ENCODE assay signal across 8 cellular contexts in the genomic region with DNA sequence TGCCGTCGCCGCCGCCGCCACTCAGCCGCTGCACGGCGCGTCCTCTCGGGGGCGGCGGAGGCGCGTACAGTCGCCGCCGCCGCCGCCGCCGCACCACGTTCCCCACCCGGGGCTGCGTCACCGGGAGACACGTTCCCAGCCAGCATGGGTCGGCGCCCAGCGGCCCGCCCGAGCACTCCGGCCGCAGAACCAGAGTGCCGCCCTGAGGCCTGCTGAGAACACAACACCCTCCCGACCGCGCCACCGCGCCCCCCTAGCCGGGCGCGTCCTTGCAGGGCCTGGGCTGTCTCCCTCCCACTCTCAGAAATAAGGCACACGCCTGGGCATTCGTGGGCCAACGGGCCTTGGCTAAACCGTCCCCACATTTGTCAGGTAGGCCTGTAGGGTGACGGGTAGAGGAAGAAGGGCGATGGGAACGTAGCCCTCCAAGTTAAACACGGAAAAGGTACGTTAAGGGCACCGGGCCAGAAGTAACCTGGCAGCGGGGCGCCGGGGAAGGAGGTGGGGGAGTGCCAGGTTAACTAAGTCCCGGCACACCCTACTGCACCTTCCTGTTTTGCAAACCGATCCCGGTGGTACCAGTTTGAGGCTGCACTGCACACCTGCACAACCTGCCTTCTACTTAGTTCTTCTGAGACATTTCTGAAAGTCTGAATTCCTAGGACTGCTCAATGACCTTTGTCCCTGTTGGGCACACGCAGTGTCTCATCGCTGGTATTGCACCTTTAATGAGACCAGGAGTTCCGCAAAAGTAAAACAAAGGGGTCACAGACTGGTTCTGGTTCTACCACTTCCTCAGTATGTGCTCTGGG. TPM values are rescaled to one million over a fixed set of nuclear protein-coding genes. Genes with fewer than 3 reads are reported as not detected.
DNase-seq lines count a peak whose midpoint lies in the region; ATAC-seq, FAIRE-seq and TF ChIP-seq lines count a peak whose summit lies in the region.

TSS of gene MAP4K5 (minus strand) at position 68 of the 812 bp plus-strand sequence. CDS start 520 bp downstream, outside the sequence.

- H3K4me3 ChIP-seq in astrocyte (ENCODE audit: insufficient read depth, low read depth, low read length) (peak within 1 kb of the TSS; percentile 94), aorta (ENCODE audit: low read length in 2 of 2) (peak within 1 kb of the TSS; percentile 65 to 90)

- DNase-seq in NCI-H187 (lab: John Stamatoyannopoulos, UW) (peak; percentile 85 to 91), T-helper 22 cell (ENCODE audit: low read depth) (peak; percentile 76), astrocyte (ENCODE audit: low read depth) (peak; percentile 79), hepatic stellate cell (ENCODE audit: low spot score) (peak; percentile 91), renal cortical epithelial cell (ENCODE audit: low read depth) (peak; percentile 59), aorta (peak; percentile 95 to 97)

- H3K9ac ChIP-seq in astrocyte (ENCODE audit: low read length): peak within 1 kb of the TSS; percentile 96

- ATAC-seq in GM18505 (IDR thresholded peaks at IDR 0.05; ENCODE audit: unreplicated experiment): peak; percentile 95
- peak; percentile 95 for ATAC-seq in HG02943 (IDR thresholded peaks at IDR 0.05; ENCODE audit: low read depth, unreplicated experiment)
- peak; percentile 99 for ATAC-seq in aorta (ENCODE audit: low FRiP score)

- peaks cover 49% of the 10 kb centered on the region for H3K79me2 ChIP-seq in astrocyte (ENCODE audit: insufficient read depth, low read length)

- H3K4me1 ChIP-seq in astrocyte (ENCODE audit: insufficient read depth, low read length) (peaks cover 30% of the 10 kb centered on the region), aorta (ENCODE audit: control insufficient read depth in 1 of 2, insufficient read depth in 2 of 2, low read length in 2 of 2) (peaks cover 0 to 4% of the 10 kb centered on the region in 2 donors)

- intact Hi-C loops in aorta (cut with DNase I): loop anchor here (1.0 to 10.0 kb wide), 2 partner anchors 211 to 668 kb away; no protein-coding TSS in a partner anchor

- TF ChIP-seq CTCF in astrocyte (IDR thresholded peaks at IDR 0.05; ENCODE audit: insufficient read depth, low read depth, low read length): peak; percentile 57

- H3K27ac ChIP-seq in astrocyte (ENCODE audit: low read depth, low read length) (peak within 1 kb of the TSS; percentile 94), aorta (ENCODE audit: low read depth in 1 of 2, low read length in 2 of 2) (peak within 1 kb of the TSS; percentile 10 to 71)

- peaks cover 26% of the 10 kb centered on the region for H4K20me1 ChIP-seq in astrocyte (ENCODE audit: insufficient read depth, low read length)

- peak; percentile 70 for TF ChIP-seq POLR2A in GM18505 (IDR thresholded peaks at IDR 0.05; ENCODE audit: borderline replicate concordance, extremely low read depth, insufficient read depth, insufficient read length)

- peak within 1 kb of the TSS; percentile 96 for H3K4me3 Mint-ChIP-seq in astrocyte (ENCODE audit: unreplicated experiment)

- H3K9me3 Mint-ChIP-seq in astrocyte (ENCODE audit: unreplicated experiment): peaks cover 6% of the 10 kb centered on the region

- H3K27me3 Mint-ChIP-seq in astrocyte (ENCODE audit: low read depth, unreplicated experiment): no peaks in the 10 kb centered on the region

- H3K27ac Mint-ChIP-seq in astrocyte (ENCODE audit: unreplicated experiment): peak within 1 kb of the TSS; percentile 89

- H3K36me3 Mint-ChIP-seq in astrocyte (ENCODE audit: low read depth, unreplicated experiment): peaks cover 6% of the 10 kb centered on the region

- H3K9me3 ChIP-seq in astrocyte (ENCODE audit: insufficient read depth, low read depth, low read length): no peaks in the 10 kb centered on the region
- no peaks in the 10 kb centered on the region for H3K9me3 ChIP-seq in aorta (ENCODE audit: control insufficient read depth, low read length)

- peaks cover 28% of the 10 kb centered on the region for H3K4me1 Mint-ChIP-seq in astrocyte (ENCODE audit: low read depth, unreplicated experiment)

- WGBS in aorta, 2 donors: 1% methylated on average over 55 to 61 of the region's 61 CpGs

- H3K36me3 ChIP-seq in astrocyte (ENCODE audit: insufficient read depth, low read length): peaks cover 4% of the 10 kb centered on the region
- H3K36me3 ChIP-seq in aorta (ENCODE audit: control insufficient read depth in 1 of 2, insufficient read depth in 2 of 2, low read length in 1 of 2): no peaks in the 10 kb centered on the region

- H3K27me3 ChIP-seq in astrocyte (ENCODE audit: insufficient read depth, low read length): no peaks in the 10 kb centered on the region
- no peaks in the 10 kb centered on the region for H3K27me3 ChIP-seq in aorta (ENCODE audit: control insufficient read depth in 1 of 2, insufficient read depth in 2 of 2, low read length in 1 of 2)

- no peak for FAIRE-seq in astrocyte (lab: Jason Lieb, UNC)

- peak within 1 kb of the TSS; percentile 98 for H2AFZ ChIP-seq in astrocyte (ENCODE audit: low read depth, low read length)

- peak within 1 kb of the TSS; percentile 94 for H3K4me2 ChIP-seq in astrocyte (ENCODE audit: low read length)

RNA-seq across cellular contexts. Expression of gene MAP4K5, which starts in this region (rescaled TPM):
- total RNA-seq in astrocyte (79.5 and 93.1 TPM in 2 replicates), renal cortical epithelial cell (42.4 and 69.9 TPM in 2 replicates), aorta (10 to 100 TPM; 53.9 to 67.0 TPM)
- 10 to 100 TPM; 16.0 to 23.0 TPM for polyA plus RNA-seq in aorta

Comparison
In these comparisons a context has a peak if more than half of its experiments do, and no peak if none do; other contexts are left out.
1. Peak in every context shown above with its lines: DNase-seq, ATAC-seq, H3K4me3 ChIP-seq and H3K27ac ChIP-seq.